ENCODE assay signal across 1 cellular context in the genomic region with DNA sequence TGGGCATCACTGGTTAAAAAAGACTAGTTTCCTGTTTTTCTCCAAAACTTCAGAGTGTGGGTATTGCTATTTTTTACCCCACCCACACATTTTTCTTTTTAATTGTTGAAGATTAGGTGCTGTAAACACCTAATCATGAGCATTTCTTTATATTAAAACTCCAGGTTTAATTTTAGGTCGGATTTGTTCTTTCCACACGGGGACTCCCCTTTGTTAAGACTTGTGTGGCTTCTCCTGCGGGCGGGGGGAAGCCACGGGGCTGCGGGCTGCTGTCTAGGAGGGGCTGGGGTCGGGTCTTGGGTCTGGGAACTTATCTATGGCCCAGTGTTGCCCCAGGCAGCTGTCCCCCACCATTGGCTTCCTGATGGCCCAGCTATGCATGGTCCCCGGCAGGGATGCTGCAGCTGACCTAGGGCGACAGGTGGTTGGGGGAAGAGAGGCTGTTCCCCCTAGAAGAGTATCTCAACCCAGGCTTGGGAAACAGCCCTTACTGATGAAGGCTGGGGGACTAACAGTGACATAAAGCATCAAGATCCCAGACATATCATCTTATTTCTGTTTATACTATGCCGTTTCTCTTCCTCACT.
TF ChIP-seq lines count a peak whose summit lies in the region.

No MANE protein-coding gene starts in this region.

TF ChIP-seq in GM12878, 131 proteins besides CTCF, POLR2A, EP300 and RAD21 (continued from another document and continues in another):
- TF ChIP-seq, protein P1, sequence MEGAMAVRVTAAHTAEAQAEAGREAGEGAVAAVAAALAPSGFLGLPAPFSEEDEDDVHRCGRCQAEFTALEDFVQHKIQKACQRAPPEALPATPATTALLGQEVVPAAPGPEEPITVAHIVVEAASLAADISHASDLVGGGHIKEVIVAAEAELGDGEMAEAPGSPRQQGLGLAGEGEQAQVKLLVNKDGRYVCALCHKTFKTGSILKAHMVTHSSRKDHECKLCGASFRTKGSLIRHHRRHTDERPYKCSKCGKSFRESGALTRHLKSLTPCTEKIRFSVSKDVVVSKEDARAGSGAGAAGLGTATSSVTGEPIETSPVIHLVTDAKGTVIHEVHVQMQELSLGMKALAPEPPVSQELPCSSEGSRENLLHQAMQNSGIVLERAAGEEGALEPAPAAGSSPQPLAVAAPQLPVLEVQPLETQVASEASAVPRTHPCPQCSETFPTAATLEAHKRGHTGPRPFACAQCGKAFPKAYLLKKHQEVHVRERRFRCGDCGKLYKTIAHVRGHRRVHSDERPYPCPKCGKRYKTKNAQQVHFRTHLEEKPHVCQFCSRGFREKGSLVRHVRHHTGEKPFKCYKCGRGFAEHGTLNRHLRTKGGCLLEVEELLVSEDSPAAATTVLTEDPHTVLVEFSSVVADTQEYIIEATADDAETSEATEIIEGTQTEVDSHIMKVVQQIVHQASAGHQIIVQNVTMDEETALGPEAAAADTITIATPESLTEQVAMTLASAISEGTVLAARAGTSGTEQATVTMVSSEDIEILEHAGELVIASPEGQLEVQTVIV (IDR thresholded peaks at IDR 0.05; ENCODE audit: borderline replicate concordance, partially characterized antibody) = no peak
- no peak; the same call in 1 of the 2 replicates for TF ChIP-seq IKZF1 (conservative IDR thresholded peaks at IDR 0.05)
- TF ChIP-seq NRF1 (conservative IDR thresholded peaks at IDR 0.05; ENCODE audit: low read depth, low read length) = no peak
- TF ChIP-seq NR2C1 (IDR thresholded peaks at IDR 0.05) = no peak
- TF ChIP-seq, protein P2, sequence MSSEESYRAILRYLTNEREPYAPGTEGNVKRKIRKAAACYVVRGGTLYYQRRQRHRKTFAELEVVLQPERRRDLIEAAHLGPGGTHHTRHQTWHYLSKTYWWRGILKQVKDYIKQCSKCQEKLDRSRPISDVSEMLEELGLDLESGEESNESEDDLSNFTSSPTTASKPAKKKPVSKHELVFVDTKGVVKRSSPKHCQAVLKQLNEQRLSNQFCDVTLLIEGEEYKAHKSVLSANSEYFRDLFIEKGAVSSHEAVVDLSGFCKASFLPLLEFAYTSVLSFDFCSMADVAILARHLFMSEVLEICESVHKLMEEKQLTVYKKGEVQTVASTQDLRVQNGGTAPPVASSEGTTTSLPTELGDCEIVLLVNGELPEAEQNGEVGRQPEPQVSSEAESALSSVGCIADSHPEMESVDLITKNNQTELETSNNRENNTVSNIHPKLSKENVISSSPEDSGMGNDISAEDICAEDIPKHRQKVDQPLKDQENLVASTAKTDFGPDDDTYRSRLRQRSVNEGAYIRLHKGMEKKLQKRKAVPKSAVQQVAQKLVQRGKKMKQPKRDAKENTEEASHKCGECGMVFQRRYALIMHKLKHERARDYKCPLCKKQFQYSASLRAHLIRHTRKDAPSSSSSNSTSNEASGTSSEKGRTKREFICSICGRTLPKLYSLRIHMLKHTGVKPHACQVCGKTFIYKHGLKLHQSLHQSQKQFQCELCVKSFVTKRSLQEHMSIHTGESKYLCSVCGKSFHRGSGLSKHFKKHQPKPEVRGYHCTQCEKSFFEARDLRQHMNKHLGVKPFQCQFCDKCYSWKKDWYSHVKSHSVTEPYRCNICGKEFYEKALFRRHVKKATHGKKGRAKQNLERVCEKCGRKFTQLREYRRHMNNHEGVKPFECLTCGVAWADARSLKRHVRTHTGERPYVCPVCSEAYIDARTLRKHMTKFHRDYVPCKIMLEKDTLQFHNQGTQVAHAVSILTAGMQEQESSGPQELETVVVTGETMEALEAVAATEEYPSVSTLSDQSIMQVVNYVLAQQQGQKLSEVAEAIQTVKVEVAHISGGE (CRISPR knock-in tag; IDR thresholded peaks at IDR 0.05) = no peak
- TF ChIP-seq LARP7 (IDR thresholded peaks at IDR 0.05) = no peak
- TF ChIP-seq POLR2AphosphoS5 (IDR thresholded peaks at IDR 0.05; ENCODE audit: low read length) = 0 out of 2 replicates have a peak, but pooled peaks have one; percentile 32
- 0 out of 2 replicates have a peak, but pooled peaks have one; percentile 28 for TF ChIP-seq BCL11A (IDR thresholded peaks at IDR 0.05; ENCODE audit: low read depth, low read length)
- TF ChIP-seq SUPT20H (IDR thresholded peaks at IDR 0.05; ENCODE audit: borderline replicate concordance, control insufficient read depth, low read depth, low read length) = no peak
- TF ChIP-seq, protein P3, sequence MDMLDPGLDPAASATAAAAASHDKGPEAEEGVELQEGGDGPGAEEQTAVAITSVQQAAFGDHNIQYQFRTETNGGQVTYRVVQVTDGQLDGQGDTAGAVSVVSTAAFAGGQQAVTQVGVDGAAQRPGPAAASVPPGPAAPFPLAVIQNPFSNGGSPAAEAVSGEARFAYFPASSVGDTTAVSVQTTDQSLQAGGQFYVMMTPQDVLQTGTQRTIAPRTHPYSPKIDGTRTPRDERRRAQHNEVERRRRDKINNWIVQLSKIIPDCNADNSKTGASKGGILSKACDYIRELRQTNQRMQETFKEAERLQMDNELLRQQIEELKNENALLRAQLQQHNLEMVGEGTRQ (IDR thresholded peaks at IDR 0.05; ENCODE audit: borderline replicate concordance, low read depth, low read length) = no peak
- TF ChIP-seq CREB1 (IDR thresholded peaks at IDR 0.05; ENCODE audit: low read depth) = no peak
- TF ChIP-seq YY1 (IDR thresholded peaks at IDR 0.05; ENCODE audit: low read depth, low read length) = no peak
- TF ChIP-seq, protein P4, sequence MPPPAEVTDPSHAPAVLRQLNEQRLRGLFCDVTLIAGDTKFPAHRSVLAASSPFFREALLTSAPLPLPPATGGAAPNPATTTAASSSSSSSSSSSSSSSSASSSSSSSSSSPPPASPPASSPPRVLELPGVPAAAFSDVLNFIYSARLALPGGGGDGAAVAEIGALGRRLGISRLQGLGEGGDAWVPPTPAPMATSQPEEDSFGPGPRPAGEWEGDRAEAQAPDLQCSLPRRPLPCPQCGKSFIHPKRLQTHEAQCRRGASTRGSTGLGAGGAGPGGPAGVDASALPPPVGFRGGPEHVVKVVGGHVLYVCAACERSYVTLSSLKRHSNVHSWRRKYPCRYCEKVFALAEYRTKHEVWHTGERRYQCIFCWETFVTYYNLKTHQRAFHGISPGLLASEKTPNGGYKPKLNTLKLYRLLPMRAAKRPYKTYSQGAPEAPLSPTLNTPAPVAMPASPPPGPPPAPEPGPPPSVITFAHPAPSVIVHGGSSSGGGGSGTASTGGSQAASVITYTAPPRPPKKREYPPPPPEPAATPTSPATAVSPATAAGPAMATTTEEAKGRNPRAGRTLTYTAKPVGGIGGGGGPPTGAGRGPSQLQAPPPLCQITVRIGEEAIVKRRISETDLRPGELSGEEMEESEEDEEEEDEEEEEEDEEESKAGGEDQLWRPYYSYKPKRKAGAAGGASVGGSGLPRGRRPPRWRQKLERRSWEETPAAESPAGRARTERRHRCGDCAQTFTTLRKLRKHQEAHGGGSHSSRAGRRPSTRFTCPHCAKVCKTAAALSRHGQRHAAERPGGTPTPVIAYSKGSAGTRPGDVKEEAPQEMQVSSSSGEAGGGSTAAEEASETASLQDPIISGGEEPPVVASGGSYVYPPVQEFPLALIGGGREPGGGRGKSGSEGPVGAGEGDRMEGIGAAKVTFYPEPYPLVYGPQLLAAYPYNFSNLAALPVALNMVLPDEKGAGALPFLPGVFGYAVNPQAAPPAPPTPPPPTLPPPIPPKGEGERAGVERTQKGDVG (CRISPR knock-in tag; IDR thresholded peaks at IDR 0.05) = no peak
- no peak for TF ChIP-seq PML (IDR thresholded peaks at IDR 0.05; ENCODE audit: low read length)
- no peak for TF ChIP-seq SMC3 (IDR thresholded peaks at IDR 0.05; ENCODE audit: borderline replicate concordance, low read length)
- TF ChIP-seq CHD4 (IDR thresholded peaks at IDR 0.05) = no peak
- TF ChIP-seq SUZ12 (IDR thresholded peaks at IDR 0.05; ENCODE audit: unreplicated experiment) = no peak
- no peak for TF ChIP-seq PAX8 (IDR thresholded peaks at IDR 0.05)
- TF ChIP-seq GATAD2B (conservative IDR thresholded peaks at IDR 0.05; ENCODE audit: low read depth) = no peak
- TF ChIP-seq POLR2AphosphoS2 (IDR thresholded peaks at IDR 0.05; ENCODE audit: low read depth, low read length) = no peak
- no peak for TF ChIP-seq JUND (IDR thresholded peaks at IDR 0.05; ENCODE audit: low read depth, low read length)
- TF ChIP-seq, protein P5, sequence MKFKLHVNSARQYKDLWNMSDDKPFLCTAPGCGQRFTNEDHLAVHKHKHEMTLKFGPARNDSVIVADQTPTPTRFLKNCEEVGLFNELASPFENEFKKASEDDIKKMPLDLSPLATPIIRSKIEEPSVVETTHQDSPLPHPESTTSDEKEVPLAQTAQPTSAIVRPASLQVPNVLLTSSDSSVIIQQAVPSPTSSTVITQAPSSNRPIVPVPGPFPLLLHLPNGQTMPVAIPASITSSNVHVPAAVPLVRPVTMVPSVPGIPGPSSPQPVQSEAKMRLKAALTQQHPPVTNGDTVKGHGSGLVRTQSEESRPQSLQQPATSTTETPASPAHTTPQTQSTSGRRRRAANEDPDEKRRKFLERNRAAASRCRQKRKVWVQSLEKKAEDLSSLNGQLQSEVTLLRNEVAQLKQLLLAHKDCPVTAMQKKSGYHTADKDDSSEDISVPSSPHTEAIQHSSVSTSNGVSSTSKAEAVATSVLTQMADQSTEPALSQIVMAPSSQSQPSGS (IDR thresholded peaks at IDR 0.05; ENCODE audit: low read length) = no peak
- TF ChIP-seq, protein P6, sequence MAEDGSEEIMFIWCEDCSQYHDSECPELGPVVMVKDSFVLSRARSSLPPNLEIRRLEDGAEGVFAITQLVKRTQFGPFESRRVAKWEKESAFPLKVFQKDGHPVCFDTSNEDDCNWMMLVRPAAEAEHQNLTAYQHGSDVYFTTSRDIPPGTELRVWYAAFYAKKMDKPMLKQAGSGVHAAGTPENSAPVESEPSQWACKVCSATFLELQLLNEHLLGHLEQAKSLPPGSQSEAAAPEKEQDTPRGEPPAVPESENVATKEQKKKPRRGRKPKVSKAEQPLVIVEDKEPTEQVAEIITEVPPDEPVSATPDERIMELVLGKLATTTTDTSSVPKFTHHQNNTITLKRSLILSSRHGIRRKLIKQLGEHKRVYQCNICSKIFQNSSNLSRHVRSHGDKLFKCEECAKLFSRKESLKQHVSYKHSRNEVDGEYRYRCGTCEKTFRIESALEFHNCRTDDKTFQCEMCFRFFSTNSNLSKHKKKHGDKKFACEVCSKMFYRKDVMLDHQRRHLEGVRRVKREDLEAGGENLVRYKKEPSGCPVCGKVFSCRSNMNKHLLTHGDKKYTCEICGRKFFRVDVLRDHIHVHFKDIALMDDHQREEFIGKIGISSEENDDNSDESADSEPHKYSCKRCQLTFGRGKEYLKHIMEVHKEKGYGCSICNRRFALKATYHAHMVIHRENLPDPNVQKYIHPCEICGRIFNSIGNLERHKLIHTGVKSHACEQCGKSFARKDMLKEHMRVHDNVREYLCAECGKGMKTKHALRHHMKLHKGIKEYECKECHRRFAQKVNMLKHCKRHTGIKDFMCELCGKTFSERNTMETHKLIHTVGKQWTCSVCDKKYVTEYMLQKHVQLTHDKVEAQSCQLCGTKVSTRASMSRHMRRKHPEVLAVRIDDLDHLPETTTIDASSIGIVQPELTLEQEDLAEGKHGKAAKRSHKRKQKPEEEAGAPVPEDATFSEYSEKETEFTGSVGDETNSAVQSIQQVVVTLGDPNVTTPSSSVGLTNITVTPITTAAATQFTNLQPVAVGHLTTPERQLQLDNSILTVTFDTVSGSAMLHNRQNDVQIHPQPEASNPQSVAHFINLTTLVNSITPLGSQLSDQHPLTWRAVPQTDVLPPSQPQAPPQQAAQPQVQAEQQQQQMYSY (CRISPR knock-in tag; IDR thresholded peaks at IDR 0.05) = no peak
- TF ChIP-seq CBFB (IDR thresholded peaks at IDR 0.05; ENCODE audit: low read depth) = no peak
- peak; percentile 46 to 50; a peak in 1 of 4 replicates for TF ChIP-seq IKZF2 (IDR thresholded peaks at IDR 0.05)
- TF ChIP-seq FOXM1 (IDR thresholded peaks at IDR 0.05; ENCODE audit: low read depth, low read length) = no peak
- TF ChIP-seq ZBED1 (IDR thresholded peaks at IDR 0.05; ENCODE audit: borderline replicate concordance) = no peak
- TF ChIP-seq MXI1 (IDR thresholded peaks at IDR 0.05; ENCODE audit: low read depth, low read length) = no peak
- no peak for TF ChIP-seq HDAC2 (IDR thresholded peaks at IDR 0.05)
- TF ChIP-seq BMI1 (IDR thresholded peaks at IDR 0.05; ENCODE audit: borderline replicate concordance) = no peak
- no peak for TF ChIP-seq KDM1A (IDR thresholded peaks at IDR 0.05; ENCODE audit: borderline replicate concordance)
- no peak for TF ChIP-seq IRF4 (IDR thresholded peaks at IDR 0.05; ENCODE audit: low read depth, low read length)
- no peak for TF ChIP-seq SIN3A (IDR thresholded peaks at IDR 0.05; ENCODE audit: low read depth, low read length)
- TF ChIP-seq SPI1 (IDR thresholded peaks at IDR 0.05; ENCODE audit: borderline replicate concordance, insufficient read depth, low read depth, low read length) = 0 out of 2 replicates have a peak, but pooled peaks have one; percentile 5
- TF ChIP-seq, protein P7, sequence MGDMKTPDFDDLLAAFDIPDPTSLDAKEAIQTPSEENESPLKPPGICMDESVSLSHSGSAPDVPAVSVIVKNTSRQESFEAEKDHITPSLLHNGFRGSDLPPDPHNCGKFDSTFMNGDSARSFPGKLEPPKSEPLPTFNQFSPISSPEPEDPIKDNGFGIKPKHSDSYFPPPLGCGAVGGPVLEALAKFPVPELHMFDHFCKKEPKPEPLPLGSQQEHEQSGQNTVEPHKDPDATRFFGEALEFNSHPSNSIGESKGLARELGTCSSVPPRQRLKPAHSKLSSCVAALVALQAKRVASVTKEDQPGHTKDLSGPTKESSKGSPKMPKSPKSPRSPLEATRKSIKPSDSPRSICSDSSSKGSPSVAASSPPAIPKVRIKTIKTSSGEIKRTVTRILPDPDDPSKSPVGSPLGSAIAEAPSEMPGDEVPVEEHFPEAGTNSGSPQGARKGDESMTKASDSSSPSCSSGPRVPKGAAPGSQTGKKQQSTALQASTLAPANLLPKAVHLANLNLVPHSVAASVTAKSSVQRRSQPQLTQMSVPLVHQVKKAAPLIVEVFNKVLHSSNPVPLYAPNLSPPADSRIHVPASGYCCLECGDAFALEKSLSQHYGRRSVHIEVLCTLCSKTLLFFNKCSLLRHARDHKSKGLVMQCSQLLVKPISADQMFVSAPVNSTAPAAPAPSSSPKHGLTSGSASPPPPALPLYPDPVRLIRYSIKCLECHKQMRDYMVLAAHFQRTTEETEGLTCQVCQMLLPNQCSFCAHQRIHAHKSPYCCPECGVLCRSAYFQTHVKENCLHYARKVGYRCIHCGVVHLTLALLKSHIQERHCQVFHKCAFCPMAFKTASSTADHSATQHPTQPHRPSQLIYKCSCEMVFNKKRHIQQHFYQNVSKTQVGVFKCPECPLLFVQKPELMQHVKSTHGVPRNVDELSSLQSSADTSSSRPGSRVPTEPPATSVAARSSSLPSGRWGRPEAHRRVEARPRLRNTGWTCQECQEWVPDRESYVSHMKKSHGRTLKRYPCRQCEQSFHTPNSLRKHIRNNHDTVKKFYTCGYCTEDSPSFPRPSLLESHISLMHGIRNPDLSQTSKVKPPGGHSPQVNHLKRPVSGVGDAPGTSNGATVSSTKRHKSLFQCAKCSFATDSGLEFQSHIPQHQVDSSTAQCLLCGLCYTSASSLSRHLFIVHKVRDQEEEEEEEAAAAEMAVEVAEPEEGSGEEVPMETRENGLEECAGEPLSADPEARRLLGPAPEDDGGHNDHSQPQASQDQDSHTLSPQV (IDR thresholded peaks at IDR 0.05) = no peak
- no peak for TF ChIP-seq FOXK2 (IDR thresholded peaks at IDR 0.05)
- TF ChIP-seq HDGF (IDR thresholded peaks at IDR 0.05) = no peak
- no peak for TF ChIP-seq BACH1 (IDR thresholded peaks at IDR 0.05; ENCODE audit: borderline replicate concordance)
- TF ChIP-seq, protein P8, sequence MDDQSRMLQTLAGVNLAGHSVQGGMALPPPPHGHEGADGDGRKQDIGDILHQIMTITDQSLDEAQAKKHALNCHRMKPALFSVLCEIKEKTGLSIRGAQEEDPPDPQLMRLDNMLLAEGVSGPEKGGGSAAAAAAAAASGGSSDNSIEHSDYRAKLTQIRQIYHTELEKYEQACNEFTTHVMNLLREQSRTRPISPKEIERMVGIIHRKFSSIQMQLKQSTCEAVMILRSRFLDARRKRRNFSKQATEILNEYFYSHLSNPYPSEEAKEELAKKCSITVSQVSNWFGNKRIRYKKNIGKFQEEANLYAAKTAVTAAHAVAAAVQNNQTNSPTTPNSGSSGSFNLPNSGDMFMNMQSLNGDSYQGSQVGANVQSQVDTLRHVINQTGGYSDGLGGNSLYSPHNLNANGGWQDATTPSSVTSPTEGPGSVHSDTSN (IDR thresholded peaks at IDR 0.05; ENCODE audit: insufficient replicate concordance, low read depth, low read length) = no peak
